Comparison of ENCODE assay signal across 1 cellular context in genomic region chr1:11908139-11909021, GRCh38.
TF ChIP-seq lines count a peak whose summit lies in the region.

No MANE protein-coding gene starts in this region.

TF ChIP-seq in K562, 482 proteins besides CTCF, POLR2A, EP300 and RAD21 (continued from another document and continues in another):
- TF ChIP-seq HNRNPLL (IDR thresholded peaks at IDR 0.05; ENCODE audit: low read depth, low read length, poor library complexity, severe bottlenecking) (peak; percentile 81), ZNF668 (CRISPR knock-in tag; IDR thresholded peaks at IDR 0.05) (peak; percentile 85; the same call in 1 of the 2 replicates), ZNF24 (IDR thresholded peaks at IDR 0.05) (peak; percentile 90), MEF2D (tag; conservative IDR thresholded peaks at IDR 0.05; ENCODE audit: low read depth) (peak; percentile 68; the same call in 1 of the 2 replicates), HOXB6 (CRISPR knock-in tag; IDR thresholded peaks at IDR 0.05; ENCODE audit: borderline replicate concordance) (peak; percentile 94), DACH1 (IDR thresholded peaks at IDR 0.05; ENCODE audit: partially characterized antibody) (peak; percentile 83), ZNF146 (CRISPR knock-in tag; IDR thresholded peaks at IDR 0.05; ENCODE audit: unreplicated experiment) (peak; percentile 3), ARNT (IDR thresholded peaks at IDR 0.05) (peak; percentile 96 to 97), TCF3 (CRISPR knock-in tag; IDR thresholded peaks at IDR 0.05) (peak; percentile 57), NFE2L1 (tag; IDR thresholded peaks at IDR 0.05; ENCODE audit: borderline replicate concordance, low read depth) (no peak; the same call in 1 of the 2 replicates), MIER1 (IDR thresholded peaks at IDR 0.05; ENCODE audit: low read depth) (peak; percentile 52; the same call in 1 of the 2 replicates), PHTF2 (CRISPR knock-in tag; IDR thresholded peaks at IDR 0.05) (peak; percentile 98), PHF21A (IDR thresholded peaks at IDR 0.05; ENCODE audit: borderline replicate concordance, low read depth) (peak; percentile 96), SETDB1 (IDR thresholded peaks at IDR 0.05; ENCODE audit: low read length) (no peak), BRD9 (IDR thresholded peaks at IDR 0.05; ENCODE audit: low read depth, partially characterized antibody) (peak; percentile 93), TFE3 (CRISPR knock-in tag; IDR thresholded peaks at IDR 0.05) (peak; percentile 60), PHF20 (IDR thresholded peaks at IDR 0.05; ENCODE audit: partially characterized antibody) (peak; percentile 75), FUS (optimal IDR thresholded peaks at IDR 0.05; ENCODE audit: low read depth, low read length) (peak; percentile 87), POLR2AphosphoS2 (IDR thresholded peaks at IDR 0.05; ENCODE audit: low read length) (peak; percentile 100), ELF2 (CRISPR knock-in tag; IDR thresholded peaks at IDR 0.05) (peak; percentile 88), NFE2 (IDR thresholded peaks at IDR 0.05; ENCODE audit: low read depth) (peak; percentile 34; the same call in 1 of the 2 replicates), EWSR1 (IDR thresholded peaks at IDR 0.05; ENCODE audit: borderline replicate concordance, low read depth, partially characterized antibody) (peak; percentile 100), ZNF77 (CRISPR knock-in tag; IDR thresholded peaks at IDR 0.05) (peak; percentile 98), ZNF395 (CRISPR knock-in tag; IDR thresholded peaks at IDR 0.05) (peak; percentile 64), DLX4 (CRISPR knock-in tag; IDR thresholded peaks at IDR 0.05) (peak; percentile 99), ZNF551 (CRISPR knock-in tag; IDR thresholded peaks at IDR 0.05) (peak; percentile 98), ZNF445 (CRISPR knock-in tag; IDR thresholded peaks at IDR 0.05; ENCODE audit: low read depth) (peak; percentile 99), C11orf30 (IDR thresholded peaks at IDR 0.05; ENCODE audit: low read depth) (no peak), ZNF79 (CRISPR knock-in tag; IDR thresholded peaks at IDR 0.05; ENCODE audit: low read depth) (no peak), CBFA2T2 (conservative IDR thresholded peaks at IDR 0.05) (peak; percentile 48; the same call in 1 of the 2 replicates), STAT5B (CRISPR knock-in tag; IDR thresholded peaks at IDR 0.05) (no peak), FIP1L1 (IDR thresholded peaks at IDR 0.05; ENCODE audit: low read depth, low read length, poor library complexity, severe bottlenecking) (peak; percentile 86), CHCHD3 (CRISPR knock-in tag; IDR thresholded peaks at IDR 0.05) (peak; percentile 99), MECOM (CRISPR knock-in tag; IDR thresholded peaks at IDR 0.05) (peak; percentile 61), KDM2B (CRISPR knock-in tag; IDR thresholded peaks at IDR 0.05) (0 out of 2 replicates have a peak, but pooled peaks have one; percentile 19), PTBP1 (IDR thresholded peaks at IDR 0.05; ENCODE audit: low read depth, low read length) (peak; percentile 97), ZNF586 (CRISPR knock-in tag; conservative IDR thresholded peaks at IDR 0.05) (peak; percentile 99), ZNF518B (CRISPR knock-in tag; IDR thresholded peaks at IDR 0.05) (peak; percentile 97), HDAC3 (IDR thresholded peaks at IDR 0.05; ENCODE audit: borderline replicate concordance, partially characterized antibody) (peak; percentile 89), RHOXF2B (CRISPR knock-in tag; conservative IDR thresholded peaks at IDR 0.05) (peak; percentile 98), ZNF316 (IDR thresholded peaks at IDR 0.05) (peak; percentile 99)
- TF ChIP-seq, protein P1, sequence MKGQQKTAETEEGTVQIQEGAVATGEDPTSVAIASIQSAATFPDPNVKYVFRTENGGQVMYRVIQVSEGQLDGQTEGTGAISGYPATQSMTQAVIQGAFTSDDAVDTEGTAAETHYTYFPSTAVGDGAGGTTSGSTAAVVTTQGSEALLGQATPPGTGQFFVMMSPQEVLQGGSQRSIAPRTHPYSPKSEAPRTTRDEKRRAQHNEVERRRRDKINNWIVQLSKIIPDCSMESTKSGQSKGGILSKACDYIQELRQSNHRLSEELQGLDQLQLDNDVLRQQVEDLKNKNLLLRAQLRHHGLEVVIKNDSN (CRISPR knock-in tag; IDR thresholded peaks at IDR 0.05): peak; percentile 14; the same call in 1 of the 2 replicates
- TF ChIP-seq, protein P2, sequence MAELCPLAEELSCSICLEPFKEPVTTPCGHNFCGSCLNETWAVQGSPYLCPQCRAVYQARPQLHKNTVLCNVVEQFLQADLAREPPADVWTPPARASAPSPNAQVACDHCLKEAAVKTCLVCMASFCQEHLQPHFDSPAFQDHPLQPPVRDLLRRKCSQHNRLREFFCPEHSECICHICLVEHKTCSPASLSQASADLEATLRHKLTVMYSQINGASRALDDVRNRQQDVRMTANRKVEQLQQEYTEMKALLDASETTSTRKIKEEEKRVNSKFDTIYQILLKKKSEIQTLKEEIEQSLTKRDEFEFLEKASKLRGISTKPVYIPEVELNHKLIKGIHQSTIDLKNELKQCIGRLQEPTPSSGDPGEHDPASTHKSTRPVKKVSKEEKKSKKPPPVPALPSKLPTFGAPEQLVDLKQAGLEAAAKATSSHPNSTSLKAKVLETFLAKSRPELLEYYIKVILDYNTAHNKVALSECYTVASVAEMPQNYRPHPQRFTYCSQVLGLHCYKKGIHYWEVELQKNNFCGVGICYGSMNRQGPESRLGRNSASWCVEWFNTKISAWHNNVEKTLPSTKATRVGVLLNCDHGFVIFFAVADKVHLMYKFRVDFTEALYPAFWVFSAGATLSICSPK (IDR thresholded peaks at IDR 0.05; ENCODE audit: borderline replicate concordance): peak; percentile 90; the same call in 1 of the 2 replicates
- TF ChIP-seq, protein P3, sequence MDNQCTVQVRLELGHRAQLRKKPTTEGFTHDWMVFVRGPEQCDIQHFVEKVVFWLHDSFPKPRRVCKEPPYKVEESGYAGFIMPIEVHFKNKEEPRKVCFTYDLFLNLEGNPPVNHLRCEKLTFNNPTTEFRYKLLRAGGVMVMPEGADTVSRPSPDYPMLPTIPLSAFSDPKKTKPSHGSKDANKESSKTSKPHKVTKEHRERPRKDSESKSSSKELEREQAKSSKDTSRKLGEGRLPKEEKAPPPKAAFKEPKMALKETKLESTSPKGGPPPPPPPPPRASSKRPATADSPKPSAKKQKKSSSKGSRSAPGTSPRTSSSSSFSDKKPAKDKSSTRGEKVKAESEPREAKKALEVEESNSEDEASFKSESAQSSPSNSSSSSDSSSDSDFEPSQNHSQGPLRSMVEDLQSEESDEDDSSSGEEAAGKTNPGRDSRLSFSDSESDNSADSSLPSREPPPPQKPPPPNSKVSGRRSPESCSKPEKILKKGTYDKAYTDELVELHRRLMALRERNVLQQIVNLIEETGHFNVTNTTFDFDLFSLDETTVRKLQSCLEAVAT (IDR thresholded peaks at IDR 0.05): peak; percentile 97 to 98
- TF ChIP-seq, protein P4, sequence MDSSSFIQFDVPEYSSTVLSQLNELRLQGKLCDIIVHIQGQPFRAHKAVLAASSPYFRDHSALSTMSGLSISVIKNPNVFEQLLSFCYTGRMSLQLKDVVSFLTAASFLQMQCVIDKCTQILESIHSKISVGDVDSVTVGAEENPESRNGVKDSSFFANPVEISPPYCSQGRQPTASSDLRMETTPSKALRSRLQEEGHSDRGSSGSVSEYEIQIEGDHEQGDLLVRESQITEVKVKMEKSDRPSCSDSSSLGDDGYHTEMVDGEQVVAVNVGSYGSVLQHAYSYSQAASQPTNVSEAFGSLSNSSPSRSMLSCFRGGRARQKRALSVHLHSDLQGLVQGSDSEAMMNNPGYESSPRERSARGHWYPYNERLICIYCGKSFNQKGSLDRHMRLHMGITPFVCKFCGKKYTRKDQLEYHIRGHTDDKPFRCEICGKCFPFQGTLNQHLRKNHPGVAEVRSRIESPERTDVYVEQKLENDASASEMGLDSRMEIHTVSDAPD (CRISPR knock-in tag; IDR thresholded peaks at IDR 0.05): peak; percentile 79
- TF ChIP-seq, protein P5, sequence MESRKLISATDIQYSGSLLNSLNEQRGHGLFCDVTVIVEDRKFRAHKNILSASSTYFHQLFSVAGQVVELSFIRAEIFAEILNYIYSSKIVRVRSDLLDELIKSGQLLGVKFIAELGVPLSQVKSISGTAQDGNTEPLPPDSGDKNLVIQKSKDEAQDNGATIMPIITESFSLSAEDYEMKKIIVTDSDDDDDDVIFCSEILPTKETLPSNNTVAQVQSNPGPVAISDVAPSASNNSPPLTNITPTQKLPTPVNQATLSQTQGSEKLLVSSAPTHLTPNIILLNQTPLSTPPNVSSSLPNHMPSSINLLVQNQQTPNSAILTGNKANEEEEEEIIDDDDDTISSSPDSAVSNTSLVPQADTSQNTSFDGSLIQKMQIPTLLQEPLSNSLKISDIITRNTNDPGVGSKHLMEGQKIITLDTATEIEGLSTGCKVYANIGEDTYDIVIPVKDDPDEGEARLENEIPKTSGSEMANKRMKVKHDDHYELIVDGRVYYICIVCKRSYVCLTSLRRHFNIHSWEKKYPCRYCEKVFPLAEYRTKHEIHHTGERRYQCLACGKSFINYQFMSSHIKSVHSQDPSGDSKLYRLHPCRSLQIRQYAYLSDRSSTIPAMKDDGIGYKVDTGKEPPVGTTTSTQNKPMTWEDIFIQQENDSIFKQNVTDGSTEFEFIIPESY (CRISPR knock-in tag; IDR thresholded peaks at IDR 0.05): peak; percentile 76
- TF ChIP-seq, protein P6, sequence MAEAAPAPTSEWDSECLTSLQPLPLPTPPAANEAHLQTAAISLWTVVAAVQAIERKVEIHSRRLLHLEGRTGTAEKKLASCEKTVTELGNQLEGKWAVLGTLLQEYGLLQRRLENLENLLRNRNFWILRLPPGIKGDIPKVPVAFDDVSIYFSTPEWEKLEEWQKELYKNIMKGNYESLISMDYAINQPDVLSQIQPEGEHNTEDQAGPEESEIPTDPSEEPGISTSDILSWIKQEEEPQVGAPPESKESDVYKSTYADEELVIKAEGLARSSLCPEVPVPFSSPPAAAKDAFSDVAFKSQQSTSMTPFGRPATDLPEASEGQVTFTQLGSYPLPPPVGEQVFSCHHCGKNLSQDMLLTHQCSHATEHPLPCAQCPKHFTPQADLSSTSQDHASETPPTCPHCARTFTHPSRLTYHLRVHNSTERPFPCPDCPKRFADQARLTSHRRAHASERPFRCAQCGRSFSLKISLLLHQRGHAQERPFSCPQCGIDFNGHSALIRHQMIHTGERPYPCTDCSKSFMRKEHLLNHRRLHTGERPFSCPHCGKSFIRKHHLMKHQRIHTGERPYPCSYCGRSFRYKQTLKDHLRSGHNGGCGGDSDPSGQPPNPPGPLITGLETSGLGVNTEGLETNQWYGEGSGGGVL (CRISPR knock-in tag; IDR thresholded peaks at IDR 0.05): peak; percentile 75
- TF ChIP-seq, protein P7, sequence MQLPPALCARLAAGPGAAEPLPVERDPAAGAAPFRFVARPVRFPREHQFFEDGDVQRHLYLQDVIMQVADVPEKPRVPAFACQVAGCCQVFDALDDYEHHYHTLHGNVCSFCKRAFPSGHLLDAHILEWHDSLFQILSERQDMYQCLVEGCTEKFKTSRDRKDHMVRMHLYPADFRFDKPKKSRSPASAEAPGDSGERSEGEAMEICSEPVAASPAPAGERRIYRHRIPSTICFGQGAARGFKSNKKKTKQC (CRISPR knock-in tag; IDR thresholded peaks at IDR 0.05): peak; percentile 84; the same call in 1 of the 2 replicates
